14 cellular contexts compared by ENCODE assay signal in genomic region chr14:101227611-101228594, GRCh38.
A peak's percentile ranks its signal among the peaks of the same experiment; 100 is the strongest.
DNase-seq lines count a peak whose midpoint lies in the region; ATAC-seq and TF ChIP-seq lines count a peak whose summit lies in the region.
"Had no signal": no experiment of that assay in that cellular context is flagged by ENCODE, and none has a peak within 500 bp of the region (broad histone marks: within the 10 kb centered on the region; RNA-seq: fewer than 3 reads in every experiment).

No MANE protein-coding gene starts in this region.

- H3K4me1 Mint-ChIP-seq in natural killer cell treated with Interleukin-12 subunit alpha and Interleukin-12 subunit beta and Interleukin-15 and Interleukin-18, amount 100 ng/mL, for 72 hours (ENCODE audit: low read depth in 2 of 2): no peaks in the 10 kb centered on the region
- no peaks in the 10 kb centered on the region for H3K4me1 Mint-ChIP-seq in natural killer cell
- peaks cover 3% of the 10 kb centered on the region for H3K4me1 Mint-ChIP-seq in endodermal cell
- peaks cover 62% of the 10 kb centered on the region for H3K4me1 Mint-ChIP-seq in nephron

- no peak overlapping the region for H3K27ac Mint-ChIP-seq in natural killer cell treated with Interleukin-12 subunit alpha and Interleukin-12 subunit beta and Interleukin-15 and Interleukin-18, amount 100 ng/mL, for 72 hours
- H3K27ac Mint-ChIP-seq in natural killer cell (no peak overlapping the region), endodermal cell (no peak overlapping the region), nephron (peak overlapping the region; percentile 74 to 98 (median 93))
- H3K27ac Mint-ChIP-seq in activated naive CD4-positive, alpha-beta T cell treated with anti-CD3 and anti-CD28 coated beads, Interleukin-2, amount 50 U/mL, for 72 hours: peak overlapping the region in 1 of 2 donors; percentile 37

- H3K9me3 ChIP-seq in endodermal cell (ENCODE audit: control insufficient read depth, low read length): no peaks in the 10 kb centered on the region
- H3K9me3 ChIP-seq in vagina: no peaks in the 10 kb centered on the region

- H3K4me1 ChIP-seq in endodermal cell (ENCODE audit: control insufficient read depth, insufficient read depth, low read length): no peaks in the 10 kb centered on the region
- peaks cover 6% of the 10 kb centered on the region for H3K4me1 ChIP-seq in vagina

- H3K27me3 ChIP-seq in endodermal cell (ENCODE audit: control insufficient read depth, insufficient read depth, low read length, poor library complexity, severe bottlenecking) (no peaks in the 10 kb centered on the region), vagina (no peaks in the 10 kb centered on the region)

- H3K27me3 Mint-ChIP-seq in natural killer cell treated with Interleukin-12 subunit alpha and Interleukin-12 subunit beta and Interleukin-15 and Interleukin-18, amount 100 ng/mL, for 72 hours: peaks cover 0 to 3% of the 10 kb centered on the region in 2 donors
- no peaks in the 10 kb centered on the region for H3K27me3 Mint-ChIP-seq in natural killer cell (ENCODE audit: low read depth in 2 of 2)
- no peaks in the 10 kb centered on the region for H3K27me3 Mint-ChIP-seq in endodermal cell (ENCODE audit: insufficient read depth)
- no peaks in the 10 kb centered on the region for H3K27me3 Mint-ChIP-seq in nephron (ENCODE audit: low read depth)

- H3K36me3 ChIP-seq in endodermal cell (ENCODE audit: control insufficient read depth, insufficient read depth, low read length) (no peaks in the 10 kb centered on the region), vagina (no peaks in the 10 kb centered on the region)

- H3K9me3 Mint-ChIP-seq in natural killer cell treated with Interleukin-12 subunit alpha and Interleukin-12 subunit beta and Interleukin-15 and Interleukin-18, amount 100 ng/mL, for 72 hours: no peaks in the 10 kb centered on the region
- H3K9me3 Mint-ChIP-seq in natural killer cell: no peaks in the 10 kb centered on the region
- peaks cover 4% of the 10 kb centered on the region for H3K9me3 Mint-ChIP-seq in endodermal cell
- no peaks in the 10 kb centered on the region for H3K9me3 Mint-ChIP-seq in nephron
- no peaks in the 10 kb centered on the region for H3K9me3 Mint-ChIP-seq in activated naive CD4-positive, alpha-beta T cell treated with anti-CD3 and anti-CD28 coated beads, Interleukin-2, amount 50 U/mL, for 72 hours

- intact Hi-C loops in natural killer cell (cut with micrococcal nuclease): no loop called here
- intact Hi-C loops in vagina (cut with DNase I): no loop called here

- 89 to 92% methylated on average over 36 to 41 of the region's 41 CpGs for WGBS in endodermal cell (ENCODE audit: insufficient coverage in 1 of 2, insufficient read length in 1 of 2), 2 experiments

- DNase-seq in natural killer cell treated with Interleukin-12 subunit alpha and Interleukin-12 subunit beta and Interleukin-15 and Interleukin-18, amount 100 ng/mL, for 72 hours (ENCODE audit: low spot score): peak; percentile 38
- DNase-seq in natural killer cell (no peak), endodermal cell (peak; percentile 41), vagina (ENCODE audit: extremely low spot score in 2 of 2) (peak; percentile 77 to 95), DMS153 (lab: John Stamatoyannopoulos, UW) (no peak)
- no peak for DNase-seq in activated naive CD4-positive, alpha-beta T cell treated with anti-CD3 and anti-CD28 coated beads, Interleukin-2, amount 50 U/mL, for 72 hours (ENCODE audit: low spot score in 2 of 2)
- DNase-seq: C1 segment of cervical spinal cord, GF-D8, NCI-H187, NCI-H446, RPMI8226 had no signal

- H3K9ac ChIP-seq in endodermal cell (ENCODE audit: extremely low read depth, low read length, poor library complexity, severe bottlenecking): no peak overlapping the region

- TF ChIP-seq CTCF in natural killer cell (IDR thresholded peaks at IDR 0.05) (no peak), endodermal cell (conservative IDR thresholded peaks at IDR 0.05) (no peak), nephron (IDR thresholded peaks at IDR 0.05; ENCODE audit: unreplicated experiment in 3 of 3) (no peak), vagina (IDR thresholded peaks at IDR 0.05) (no peak)

- ATAC-seq in natural killer cell treated with Interleukin-12 subunit alpha and Interleukin-12 subunit beta and Interleukin-15 and Interleukin-18, amount 100 ng/mL, for 72 hours: no peak
- ATAC-seq in natural killer cell (no peak), GM19351 (IDR thresholded peaks at IDR 0.05; ENCODE audit: unreplicated experiment) (no peak)
- no peak for ATAC-seq in activated naive CD4-positive, alpha-beta T cell treated with anti-CD3 and anti-CD28 coated beads, Interleukin-2, amount 50 U/mL, for 72 hours

- H3K27ac ChIP-seq in endodermal cell (ENCODE audit: low read depth, low read length): no peak overlapping the region
- no peak overlapping the region for H3K27ac ChIP-seq in vagina
- H3K27ac ChIP-seq: HL-60 had no signal

- H3K4me3 ChIP-seq in endodermal cell (ENCODE audit: low read length): no peak overlapping the region
- H3K4me3 ChIP-seq in vagina: no peak overlapping the region

- TF ChIP-seq POLR2A in vagina (IDR thresholded peaks at IDR 0.05): no peak

- no peaks in the 10 kb centered on the region for H3K36me3 Mint-ChIP-seq in natural killer cell treated with Interleukin-12 subunit alpha and Interleukin-12 subunit beta and Interleukin-15 and Interleukin-18, amount 100 ng/mL, for 72 hours
- no peaks in the 10 kb centered on the region for H3K36me3 Mint-ChIP-seq in natural killer cell
- H3K36me3 Mint-ChIP-seq in endodermal cell (ENCODE audit: low read depth): no peaks in the 10 kb centered on the region
- H3K36me3 Mint-ChIP-seq in nephron (ENCODE audit: low read depth): no peaks in the 10 kb centered on the region
- no peaks in the 10 kb centered on the region for H3K36me3 Mint-ChIP-seq in activated naive CD4-positive, alpha-beta T cell treated with anti-CD3 and anti-CD28 coated beads, Interleukin-2, amount 50 U/mL, for 72 hours

- no peak overlapping the region for H3K4me3 Mint-ChIP-seq in natural killer cell treated with Interleukin-12 subunit alpha and Interleukin-12 subunit beta and Interleukin-15 and Interleukin-18, amount 100 ng/mL, for 72 hours
- H3K4me3 Mint-ChIP-seq in natural killer cell: no peak overlapping the region
- no peak overlapping the region for H3K4me3 Mint-ChIP-seq in endodermal cell
- H3K4me3 Mint-ChIP-seq in nephron: peak overlapping the region in 2 of 3 experiments; percentile 22 to 60

Comparison
In these comparisons a context has a peak if more than half of its experiments do, and no peak if none do; other contexts are left out.
1. DNase-seq: peak in natural killer cell treated with Interleukin-12 subunit alpha and Interleukin-12 subunit beta and Interleukin-15 and Interleukin-18, amount 100 ng/mL, for 72 hours (single experiment), endodermal cell (single experiment) and vagina (2 of 2); none in natural killer cell (single experiment), DMS153 (single experiment) and activated naive CD4-positive, alpha-beta T cell treated with anti-CD3 and anti-CD28 coated beads, Interleukin-2, amount 50 U/mL, for 72 hours (0 of 2).
2. H3K27ac Mint-ChIP-seq: peak in nephron (3 of 3); none in natural killer cell treated with Interleukin-12 subunit alpha and Interleukin-12 subunit beta and Interleukin-15 and Interleukin-18, amount 100 ng/mL, for 72 hours (0 of 2), natural killer cell (0 of 2) and endodermal cell (single experiment).
3. H3K4me3 Mint-ChIP-seq: peak in nephron (2 of 3); none in natural killer cell treated with Interleukin-12 subunit alpha and Interleukin-12 subunit beta and Interleukin-15 and Interleukin-18, amount 100 ng/mL, for 72 hours (single experiment), natural killer cell (single experiment) and endodermal cell (single experiment).